In the genomic region with DNA sequence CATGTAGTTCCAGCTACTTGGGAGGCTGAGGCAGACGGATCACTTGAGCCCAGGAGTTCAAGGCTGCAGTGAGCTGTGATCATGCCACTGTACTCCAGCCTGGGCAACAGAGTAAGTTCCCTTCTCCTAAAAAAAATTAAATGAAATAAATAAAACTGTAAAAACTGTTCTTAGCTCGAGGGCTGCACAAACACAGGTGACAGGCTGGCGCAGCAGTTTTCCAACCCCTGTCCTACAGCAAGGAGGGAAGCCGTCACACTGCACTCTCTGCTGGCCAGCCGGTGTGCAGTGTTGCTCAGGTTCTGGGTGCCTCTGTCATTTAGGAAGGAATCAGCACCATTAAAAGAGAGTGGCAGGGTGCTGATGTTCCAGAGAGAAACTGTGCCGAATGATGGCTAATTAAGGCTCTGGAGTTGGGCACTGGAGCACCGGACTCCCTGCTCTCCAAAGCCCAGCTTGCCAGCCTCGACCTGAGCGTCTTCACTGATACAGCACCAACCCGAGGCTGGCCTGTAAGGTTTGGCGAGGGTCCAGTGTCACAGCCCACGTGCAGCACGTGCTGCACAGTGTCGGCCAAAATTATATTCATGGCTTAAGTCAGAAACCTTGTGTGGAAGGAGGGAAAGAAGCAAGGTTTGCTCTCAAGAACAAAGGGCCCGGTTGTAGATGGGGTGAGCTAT, we compare ENCODE assay signal across 1 cellular context.
TF ChIP-seq lines count a peak whose summit lies in the region.

No MANE protein-coding gene starts in this region.

TF ChIP-seq in K562, 482 proteins besides CTCF, POLR2A, EP300 and RAD21 (continued from another document):
- TF ChIP-seq, protein P1, sequence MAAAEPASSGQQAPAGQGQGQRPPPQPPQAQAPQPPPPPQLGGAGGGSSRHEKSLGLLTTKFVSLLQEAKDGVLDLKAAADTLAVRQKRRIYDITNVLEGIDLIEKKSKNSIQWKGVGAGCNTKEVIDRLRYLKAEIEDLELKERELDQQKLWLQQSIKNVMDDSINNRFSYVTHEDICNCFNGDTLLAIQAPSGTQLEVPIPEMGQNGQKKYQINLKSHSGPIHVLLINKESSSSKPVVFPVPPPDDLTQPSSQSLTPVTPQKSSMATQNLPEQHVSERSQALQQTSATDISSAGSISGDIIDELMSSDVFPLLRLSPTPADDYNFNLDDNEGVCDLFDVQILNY (CRISPR knock-in tag; IDR thresholded peaks at IDR 0.05): no peak
- TF ChIP-seq MTA3 (IDR thresholded peaks at IDR 0.05; ENCODE audit: borderline replicate concordance): no peak
- TF ChIP-seq HDAC8 (tag; IDR thresholded peaks at IDR 0.05): no peak
